ENCODE assay signal across 1 cellular context in genomic region chr2:47344890-47345583, GRCh38.
TF ChIP-seq lines count a peak whose summit lies in the region.

No MANE protein-coding gene starts in this region.

TF ChIP-seq in HepG2, 621 proteins besides CTCF, POLR2A, EP300 and RAD21 (continued from another document and continues in another):
- TF ChIP-seq SALL2 (CRISPR knock-in tag; IDR thresholded peaks at IDR 0.05) (no peak), ZNF543 (CRISPR knock-in tag; IDR thresholded peaks at IDR 0.05) (no peak; the same call in 1 of the 2 replicates), MXD1 (CRISPR knock-in tag; IDR thresholded peaks at IDR 0.05) (no peak), ETV5 (CRISPR knock-in tag; IDR thresholded peaks at IDR 0.05; ENCODE audit: borderline replicate concordance) (peak; percentile 81; the same call in 1 of the 2 replicates), ISL2 (CRISPR knock-in tag; IDR thresholded peaks at IDR 0.05) (peak; percentile 89), ZNF891 (CRISPR knock-in tag; IDR thresholded peaks at IDR 0.05) (no peak), NR1H2 (CRISPR knock-in tag; IDR thresholded peaks at IDR 0.05; ENCODE audit: borderline replicate concordance, low read depth) (no peak), ARNTL (CRISPR knock-in tag; IDR thresholded peaks at IDR 0.05) (peak; percentile 97), ZNF562 (CRISPR knock-in tag; IDR thresholded peaks at IDR 0.05; ENCODE audit: borderline replicate concordance) (no peak), ZNF510 (CRISPR knock-in tag; IDR thresholded peaks at IDR 0.05; ENCODE audit: low read depth) (peak; percentile 81; the same call in 1 of the 2 replicates), MYC (CRISPR knock-in tag; IDR thresholded peaks at IDR 0.05; ENCODE audit: borderline replicate concordance) (peak; percentile 88), CCAR2 (optimal IDR thresholded peaks at IDR 0.05; ENCODE audit: low read depth, low read length) (no peak), THRA (CRISPR knock-in tag; IDR thresholded peaks at IDR 0.05; ENCODE audit: borderline replicate concordance) (peak; percentile 76), ZBTB43 (CRISPR knock-in tag; conservative IDR thresholded peaks at IDR 0.05) (peak; percentile 68; the same call in 1 of the 2 replicates), ZBTB2 (CRISPR knock-in tag; IDR thresholded peaks at IDR 0.05; ENCODE audit: low read depth) (no peak), ZNF567 (CRISPR knock-in tag; IDR thresholded peaks at IDR 0.05; ENCODE audit: borderline replicate concordance) (peak; percentile 82; the same call in 1 of the 2 replicates), TSC22D2 (CRISPR knock-in tag; IDR thresholded peaks at IDR 0.05; ENCODE audit: borderline replicate concordance) (0 out of 2 replicates have a peak, but pooled peaks have one; percentile 51), ZKSCAN5 (CRISPR knock-in tag; IDR thresholded peaks at IDR 0.05) (no peak), GZF1 (CRISPR knock-in tag; IDR thresholded peaks at IDR 0.05) (no peak), MTF1 (CRISPR knock-in tag; IDR thresholded peaks at IDR 0.05) (no peak), MBNL3 (CRISPR knock-in tag; conservative IDR thresholded peaks at IDR 0.05) (no peak), SCMH1 (CRISPR knock-in tag; IDR thresholded peaks at IDR 0.05; ENCODE audit: borderline replicate concordance) (no peak), TFAP4 (IDR thresholded peaks at IDR 0.05; ENCODE audit: borderline replicate concordance, low read depth) (peak; percentile 76; the same call in 1 of the 2 replicates), KLF15 (CRISPR knock-in tag; IDR thresholded peaks at IDR 0.05; ENCODE audit: borderline replicate concordance) (no peak), ZNF790 (CRISPR knock-in tag; IDR thresholded peaks at IDR 0.05; ENCODE audit: borderline replicate concordance) (no peak), E2F1 (CRISPR knock-in tag; IDR thresholded peaks at IDR 0.05) (no peak), DNMT3B (CRISPR knock-in tag; conservative IDR thresholded peaks at IDR 0.05) (0 out of 2 replicates have a peak, but pooled peaks have one; percentile 11), FOSL2 (CRISPR knock-in tag; IDR thresholded peaks at IDR 0.05) (peak; percentile 77), ELF3 (CRISPR knock-in tag; IDR thresholded peaks at IDR 0.05) (peak; percentile 91), ARID4A (CRISPR knock-in tag; IDR thresholded peaks at IDR 0.05; ENCODE audit: borderline replicate concordance) (peak; percentile 73; the same call in 1 of the 2 replicates), RFX5 (IDR thresholded peaks at IDR 0.05; ENCODE audit: low read depth, low read length) (peak; percentile 90), SKI (IDR thresholded peaks at IDR 0.05; ENCODE audit: partially characterized antibody) (peak; percentile 72), ZNF343 (CRISPR knock-in tag; IDR thresholded peaks at IDR 0.05) (no peak), ASH2L (IDR thresholded peaks at IDR 0.05; ENCODE audit: insufficient read length, low read depth, low read length) (peak; percentile 74), ZNF703 (CRISPR knock-in tag; IDR thresholded peaks at IDR 0.05; ENCODE audit: borderline replicate concordance) (peak; percentile 52; the same call in 1 of the 2 replicates), NRL (CRISPR knock-in tag; IDR thresholded peaks at IDR 0.05; ENCODE audit: borderline replicate concordance) (no peak; the same call in 1 of the 2 replicates), ZSCAN9 (CRISPR knock-in tag; IDR thresholded peaks at IDR 0.05; ENCODE audit: borderline replicate concordance) (peak; percentile 45; the same call in 1 of the 2 replicates), TBL1XR1 (IDR thresholded peaks at IDR 0.05; ENCODE audit: borderline replicate concordance, low read length, partially characterized antibody) (peak; percentile 43), NONO (IDR thresholded peaks at IDR 0.05) (no peak), NONO (CRISPR knock-in tag; conservative IDR thresholded peaks at IDR 0.05) (no peak; the same call in 1 of the 2 replicates), SMAD1 (CRISPR knock-in tag; IDR thresholded peaks at IDR 0.05; ENCODE audit: borderline replicate concordance, low read depth) (0 out of 2 replicates have a peak, but pooled peaks have one; percentile 53), MEIS2 (CRISPR knock-in tag; IDR thresholded peaks at IDR 0.05) (peak; percentile 77), MXD3 (CRISPR knock-in tag; IDR thresholded peaks at IDR 0.05) (no peak), HOXA5 (CRISPR knock-in tag; IDR thresholded peaks at IDR 0.05) (peak; percentile 93), HNRNPLL (IDR thresholded peaks at IDR 0.05; ENCODE audit: low read depth, low read length, poor library complexity, severe bottlenecking) (no peak), BATF2 (CRISPR knock-in tag; IDR thresholded peaks at IDR 0.05) (no peak), ZNF605 (CRISPR knock-in tag; IDR thresholded peaks at IDR 0.05) (peak; percentile 81), ZSCAN5A (CRISPR knock-in tag; IDR thresholded peaks at IDR 0.05; ENCODE audit: borderline replicate concordance) (no peak), CBX2 (IDR thresholded peaks at IDR 0.05; ENCODE audit: low read depth, low read length) (no peak), CBX2 (CRISPR knock-in tag; IDR thresholded peaks at IDR 0.05; ENCODE audit: low read depth) (no peak), MAF1 (CRISPR knock-in tag; IDR thresholded peaks at IDR 0.05; ENCODE audit: borderline replicate concordance) (no peak), ZNF557 (CRISPR knock-in tag; IDR thresholded peaks at IDR 0.05) (no peak), ZFP90 (CRISPR knock-in tag; IDR thresholded peaks at IDR 0.05; ENCODE audit: borderline replicate concordance) (no peak), RNF2 (conservative IDR thresholded peaks at IDR 0.05; ENCODE audit: low read depth) (no peak), JARID2 (CRISPR knock-in tag; IDR thresholded peaks at IDR 0.05; ENCODE audit: insufficient replicate concordance) (no peak), KDM3A (CRISPR knock-in tag; IDR thresholded peaks at IDR 0.05; ENCODE audit: low read depth) (peak; percentile 34; the same call in 1 of the 2 replicates), ZNF788 (CRISPR knock-in tag; IDR thresholded peaks at IDR 0.05; ENCODE audit: borderline replicate concordance) (peak; percentile 76; the same call in 1 of the 2 replicates), THAP7 (CRISPR knock-in tag; IDR thresholded peaks at IDR 0.05) (no peak)
